ENCODE assay signal across 9 cellular contexts in genomic region chr16:793414-793813, GRCh38. TPM values are rescaled to one million over a fixed set of nuclear protein-coding genes. Genes with fewer than 3 reads are reported as not detected.
"Had no signal": no experiment of that assay in that cellular context is flagged by ENCODE, and none has a peak within 500 bp of the region (broad histone marks: within the 10 kb centered on the region; RNA-seq: fewer than 3 reads in every experiment).

No MANE protein-coding gene starts in this region.

- H2AFZ ChIP-seq: GM23248 had no signal

- H3K4me3 ChIP-seq: GM23248, HAP-1, K562 had no signal

- H3K9me3 ChIP-seq: HAP-1 had no signal

- DNase-seq: GM23248, GOT3, H7, IMR-90 had no signal

- H3K9ac ChIP-seq: GM23248 had no signal

- ATAC-seq: HCT116, K562 had no signal

- H3K27ac ChIP-seq: GM23248 had no signal

- H3K4me1 ChIP-seq: HAP-1 had no signal

RNA-seq across cellular contexts. Expression of gene GNG13, which starts 7.1 kb away (rescaled TPM):
- total RNA-seq: GM23248, H4, H7, HT-29, IMR-90, K562 had no signal
- polyA plus RNA-seq: GM23248, IMR-90, K562 had no signal

RNA-seq across cellular contexts. Expression of gene MSLN, which starts 32.9 kb away (rescaled TPM):
- total RNA-seq: GM23248, H4, H7, IMR-90, K562 had no signal
- polyA plus RNA-seq: GM23248, K562 had no signal
